In genomic region chr6:167505199-167505598, GRCh38 we compare ENCODE assay signal across 1 cellular context.
TF ChIP-seq lines count a peak whose summit lies in the region.

No MANE protein-coding gene starts in this region.

TF ChIP-seq in HepG2, 621 proteins besides CTCF, POLR2A, EP300 and RAD21 (continued from another document):
- TF ChIP-seq ZNF687 (CRISPR knock-in tag; IDR thresholded peaks at IDR 0.05): peak; percentile 35; the same call in 1 of the 2 replicates
- TF ChIP-seq ZNF44 (CRISPR knock-in tag; IDR thresholded peaks at IDR 0.05): no peak
- no peak for TF ChIP-seq ZBTB44 (CRISPR knock-in tag; IDR thresholded peaks at IDR 0.05)
- TF ChIP-seq HOXA7 (CRISPR knock-in tag; IDR thresholded peaks at IDR 0.05): no peak
- TF ChIP-seq NCOA2 (CRISPR knock-in tag; IDR thresholded peaks at IDR 0.05): no peak
- peak; percentile 83 for TF ChIP-seq CEBPG (CRISPR knock-in tag; IDR thresholded peaks at IDR 0.05)
- TF ChIP-seq MTF1 (CRISPR knock-in tag; IDR thresholded peaks at IDR 0.05): no peak
- no peak for TF ChIP-seq ZNF280B (CRISPR knock-in tag; IDR thresholded peaks at IDR 0.05; ENCODE audit: borderline replicate concordance)
- no peak for TF ChIP-seq ZNF251 (CRISPR knock-in tag; IDR thresholded peaks at IDR 0.05)
- TF ChIP-seq ZFYVE20 (CRISPR knock-in tag; IDR thresholded peaks at IDR 0.05; ENCODE audit: borderline replicate concordance, low read depth): no peak
- TF ChIP-seq ZFP36 (IDR thresholded peaks at IDR 0.05; ENCODE audit: borderline replicate concordance, low read depth, low read length, partially characterized antibody): no peak
- TF ChIP-seq TBX2 (CRISPR knock-in tag; IDR thresholded peaks at IDR 0.05; ENCODE audit: borderline replicate concordance): no peak
- no peak for TF ChIP-seq AHR (CRISPR knock-in tag; IDR thresholded peaks at IDR 0.05)
- TF ChIP-seq ZNF83 (CRISPR knock-in tag; IDR thresholded peaks at IDR 0.05; ENCODE audit: borderline replicate concordance): no peak
- no peak for TF ChIP-seq ZNF256 (CRISPR knock-in tag; conservative IDR thresholded peaks at IDR 0.05)
- no peak for TF ChIP-seq ZNF629 (CRISPR knock-in tag; conservative IDR thresholded peaks at IDR 0.05)
- no peak for TF ChIP-seq ZNF572 (CRISPR knock-in tag; IDR thresholded peaks at IDR 0.05)
- TF ChIP-seq MAZ (IDR thresholded peaks at IDR 0.05; ENCODE audit: borderline replicate concordance, low read depth, low read length): no peak
- TF ChIP-seq MAZ (CRISPR knock-in tag; IDR thresholded peaks at IDR 0.05; ENCODE audit: low read depth): no peak
- no peak for TF ChIP-seq MEIS2 (CRISPR knock-in tag; IDR thresholded peaks at IDR 0.05)
- TF ChIP-seq SOX5 (CRISPR knock-in tag; IDR thresholded peaks at IDR 0.05; ENCODE audit: borderline replicate concordance): no peak
- TF ChIP-seq ZNF232 (CRISPR knock-in tag; IDR thresholded peaks at IDR 0.05; ENCODE audit: borderline replicate concordance): no peak
- peak; percentile 63; the same call in 1 of the 2 replicates for TF ChIP-seq HIC2 (CRISPR knock-in tag; IDR thresholded peaks at IDR 0.05; ENCODE audit: low read depth)
- TF ChIP-seq NR3C1 (CRISPR knock-in tag; IDR thresholded peaks at IDR 0.05): no peak
- TF ChIP-seq CBX2 (IDR thresholded peaks at IDR 0.05; ENCODE audit: low read depth, low read length): no peak
- no peak for TF ChIP-seq CBX2 (CRISPR knock-in tag; IDR thresholded peaks at IDR 0.05; ENCODE audit: low read depth)
- no peak for TF ChIP-seq ZNF382 (CRISPR knock-in tag; IDR thresholded peaks at IDR 0.05; ENCODE audit: borderline replicate concordance)
- TF ChIP-seq FOSL1 (CRISPR knock-in tag; IDR thresholded peaks at IDR 0.05; ENCODE audit: borderline replicate concordance): no peak
- no peak for TF ChIP-seq NFYB (CRISPR knock-in tag; IDR thresholded peaks at IDR 0.05)
